Comparison of ENCODE assay signal across 8 cellular contexts in the genomic region with DNA sequence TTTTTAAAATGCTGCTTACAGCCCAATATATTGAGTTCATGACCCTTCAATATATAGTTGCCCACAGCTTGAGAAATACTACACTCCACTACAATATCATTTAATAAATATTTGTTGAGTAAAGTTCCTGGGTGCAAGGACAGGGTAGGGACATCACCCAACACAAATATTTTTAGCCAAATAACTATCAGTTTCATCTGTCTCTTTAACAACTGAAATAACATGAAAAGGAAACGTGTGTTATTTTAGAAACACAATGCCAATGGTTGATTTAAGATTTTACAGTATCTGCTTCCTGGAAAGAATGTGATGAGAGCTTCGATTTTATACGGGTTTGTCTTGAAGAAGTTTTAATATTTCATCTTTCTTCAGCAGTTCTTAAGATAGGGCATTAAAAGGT.
A peak's percentile ranks its signal among the peaks of the same experiment; 100 is the strongest.
DNase-seq lines count a peak whose midpoint lies in the region; ATAC-seq, FAIRE-seq and TF ChIP-seq lines count a peak whose summit lies in the region.

No MANE protein-coding gene starts in this region.

- no peak for TF ChIP-seq POLR2A in HepG2 (IDR thresholded peaks at IDR 0.05; ENCODE audit: insufficient read depth in 1 of 2, low read depth in 2 of 2, low read length in 2 of 2)

- peak overlapping the region; percentile 26; the same call in 1 of the 2 replicates for H3K4me2 ChIP-seq in HepG2 (ENCODE audit: low read depth, low read length)

- 3% methylated on average over 3 of the region's 3 CpGs for WGBS in HepG2 (ENCODE audit: low lambda C conversion rate)
- WGBS in heart right ventricle, 2 donors = 31 to 32% methylated on average over 3 of the region's 3 CpGs

- TF ChIP-seq CTCF in Calu3 (IDR thresholded peaks at IDR 0.05; ENCODE audit: unreplicated experiment) = no peak
- no peak for TF ChIP-seq CTCF in HepG2 (CRISPR knock-in tag; IDR thresholded peaks at IDR 0.05)
- no peak for TF ChIP-seq CTCF in heart right ventricle (IDR thresholded peaks at IDR 0.05)

- BruUV-seq in Calu3 (replicated peaks; lab: Mats Ljungman, UMichigan) = no TSS peak
- BruUV-seq in HepG2 (replicated peaks; lab: Mats Ljungman, UMichigan) = no TSS peak

- CTCF ChIA-PET in Calu3 (lab: Charles Lee) = interaction anchor here (0.6 to 1.8 kb wide), 4 partner anchors 19 to 73 kb away, joined by 3 to 5 read pairs (median 4); partner anchors contain the start of gene CDV3
- CTCF ChIA-PET in HepG2 (lab: Yijun Ruan, JAX; ENCODE audit: low intra/inter-chr PET ratio, low total read pairs) = no interaction called here

- H3K4me1 Mint-ChIP-seq in Calu3 (ENCODE audit: low read depth, unreplicated experiment) = peaks cover 13% of the 10 kb centered on the region

- peak overlapping the region; percentile 50 for H3K27ac Mint-ChIP-seq in Calu3 (ENCODE audit: unreplicated experiment)

- H3K27me3 Mint-ChIP-seq in Calu3 (ENCODE audit: unreplicated experiment) = peaks cover 11% of the 10 kb centered on the region

- intact Hi-C loops in Calu3 (cut with micrococcal nuclease; ENCODE audit: unreplicated experiment) (no loop called here), HepG2 (cut with micrococcal nuclease; ENCODE audit: unreplicated experiment) (no loop called here), heart right ventricle (cut with DNase I) (no loop called here)

- no peak overlapping the region for H2AFZ ChIP-seq in HepG2 (ENCODE audit: low read length)

- H3K27me3 ChIP-seq in HepG2 (ENCODE audit: control insufficient read depth in 1 of 2, insufficient read depth in 2 of 2, low read length in 2 of 2) = peaks cover 0 to 9% of the 10 kb centered on the region in 2 experiments; a peak in 1 of 5 replicates
- H3K27me3 ChIP-seq in heart right ventricle = no peaks in the 10 kb centered on the region

- in situ Hi-C loops in HepG2 (cut with HindIII; ENCODE audit: extremely low pct_ligation_motif_present, low pct_unique_long_range_greater_than_20kb) = no loop called here

- H4K20me1 ChIP-seq in HepG2 (ENCODE audit: insufficient read depth, low read length) = no peaks in the 10 kb centered on the region

- no peak overlapping the region for H3K4me3 ChIP-seq in HepG2 (replicated peaks in 1 of 3; ENCODE audit: insufficient read depth in 1 of 3, low read depth in 2 of 3, low read length in 3 of 3)
- peak overlapping the region in 2 of 10 donors; percentile 5 to 20 for H3K4me3 ChIP-seq in heart right ventricle

- peak overlapping the region; percentile 2 for H3K4me3 Mint-ChIP-seq in Calu3 (ENCODE audit: low read depth, unreplicated experiment)

- no peak for TF ChIP-seq EP300 in HepG2 (IDR thresholded peaks at IDR 0.05; ENCODE audit: low read depth in 2 of 2, low read length in 2 of 2)
- TF ChIP-seq EP300 in HepG2 (CRISPR knock-in tag; IDR thresholded peaks at IDR 0.05; ENCODE audit: borderline replicate concordance) = no peak

- peaks cover 16% of the 10 kb centered on the region for H3K4me1 ChIP-seq in HepG2 (ENCODE audit: insufficient read depth, low read length)
- H3K4me1 ChIP-seq in heart right ventricle = peaks cover 0 to 18% (median 3%) of the 10 kb centered on the region in 9 donors

- H3K9me3 ChIP-seq in HepG2 (ENCODE audit: low read length) (no peaks in the 10 kb centered on the region), heart right ventricle (no peaks in the 10 kb centered on the region)

- POLR2A ChIA-PET in HepG2 (lab: Yijun Ruan, JAX) = no interaction called here

- H3K9ac ChIP-seq in HepG2 (ENCODE audit: insufficient read depth, low read depth, low read length) = no peak overlapping the region

- DNase-seq in Calu3 (no peak), HepG2 (ENCODE audit: low spot score) (no peak), dedifferentiated amniotic fluid mesenchymal stem cell (ENCODE audit: extremely low spot score) (no peak), putamen (ENCODE audit: low spot score) (no peak), T-helper 9 cell (no peak), heart right ventricle (no peak)

- TF ChIP-seq RAD21 in HepG2 (CRISPR knock-in tag; IDR thresholded peaks at IDR 0.05) = no peak

- H3K79me2 ChIP-seq in HepG2 (ENCODE audit: insufficient read depth, low read length) = no peaks in the 10 kb centered on the region

- no peak for FAIRE-seq in HepG2 (lab: Jason Lieb, UNC)

- peak; percentile 29 for ATAC-seq in GM21526 (IDR thresholded peaks at IDR 0.05; ENCODE audit: low FRiP score, unreplicated experiment)
- ATAC-seq in HG03558 (IDR thresholded peaks at IDR 0.05; ENCODE audit: extremely low read depth, unreplicated experiment) = peak; percentile 20
- ATAC-seq in HepG2 = no peak
- ATAC-seq in heart right ventricle = no peak

- H3K36me3 ChIP-seq in HepG2 (replicated peaks in 1 of 2; ENCODE audit: control insufficient read depth in 1 of 2, insufficient read depth in 2 of 2, low read length in 2 of 2) (no peaks in the 10 kb centered on the region), heart right ventricle (no peaks in the 10 kb centered on the region)

- no peaks in the 10 kb centered on the region for H3K36me3 Mint-ChIP-seq in Calu3 (ENCODE audit: insufficient read depth, unreplicated experiment)

- H3K27ac ChIP-seq in HepG2 (ENCODE audit: extremely low read length, insufficient read depth, low read length) (no peak overlapping the region), heart right ventricle (peak overlapping the region in 5 of 10 donors; percentile 0 to 82 (median 32))

- H3K9me3 Mint-ChIP-seq in Calu3 (ENCODE audit: low read depth, unreplicated experiment) = no peaks in the 10 kb centered on the region

TF ChIP-seq in HepG2, 621 proteins besides CTCF, POLR2A, EP300 and RAD21:
- TF ChIP-seq GMEB2 (CRISPR knock-in tag; IDR thresholded peaks at IDR 0.05; ENCODE audit: low read depth) (no peak), KDM4B (CRISPR knock-in tag; IDR thresholded peaks at IDR 0.05) (no peak), ZFAT (CRISPR knock-in tag; conservative IDR thresholded peaks at IDR 0.05) (no peak), ZNF260 (CRISPR knock-in tag; IDR thresholded peaks at IDR 0.05; ENCODE audit: borderline replicate concordance, low read depth) (no peak), TBP (CRISPR knock-in tag; IDR thresholded peaks at IDR 0.05) (no peak), ZNF30 (CRISPR knock-in tag; IDR thresholded peaks at IDR 0.05) (no peak), E2F5 (CRISPR knock-in tag; conservative IDR thresholded peaks at IDR 0.05) (no peak), ATF1 (CRISPR knock-in tag; IDR thresholded peaks at IDR 0.05) (no peak)
- TF ChIP-seq, protein P1, sequence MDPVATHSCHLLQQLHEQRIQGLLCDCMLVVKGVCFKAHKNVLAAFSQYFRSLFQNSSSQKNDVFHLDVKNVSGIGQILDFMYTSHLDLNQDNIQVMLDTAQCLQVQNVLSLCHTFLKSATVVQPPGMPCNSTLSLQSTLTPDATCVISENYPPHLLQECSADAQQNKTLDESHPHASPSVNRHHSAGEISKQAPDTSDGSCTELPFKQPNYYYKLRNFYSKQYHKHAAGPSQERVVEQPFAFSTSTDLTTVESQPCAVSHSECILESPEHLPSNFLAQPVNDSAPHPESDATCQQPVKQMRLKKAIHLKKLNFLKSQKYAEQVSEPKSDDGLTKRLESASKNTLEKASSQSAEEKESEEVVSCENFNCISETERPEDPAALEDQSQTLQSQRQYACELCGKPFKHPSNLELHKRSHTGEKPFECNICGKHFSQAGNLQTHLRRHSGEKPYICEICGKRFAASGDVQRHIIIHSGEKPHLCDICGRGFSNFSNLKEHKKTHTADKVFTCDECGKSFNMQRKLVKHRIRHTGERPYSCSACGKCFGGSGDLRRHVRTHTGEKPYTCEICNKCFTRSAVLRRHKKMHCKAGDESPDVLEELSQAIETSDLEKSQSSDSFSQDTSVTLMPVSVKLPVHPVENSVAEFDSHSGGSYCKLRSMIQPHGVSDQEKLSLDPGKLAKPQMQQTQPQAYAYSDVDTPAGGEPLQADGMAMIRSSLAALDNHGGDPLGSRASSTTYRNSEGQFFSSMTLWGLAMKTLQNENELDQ (CRISPR knock-in tag; IDR thresholded peaks at IDR 0.05; ENCODE audit: borderline replicate concordance) = no peak
- TF ChIP-seq, protein P2, sequence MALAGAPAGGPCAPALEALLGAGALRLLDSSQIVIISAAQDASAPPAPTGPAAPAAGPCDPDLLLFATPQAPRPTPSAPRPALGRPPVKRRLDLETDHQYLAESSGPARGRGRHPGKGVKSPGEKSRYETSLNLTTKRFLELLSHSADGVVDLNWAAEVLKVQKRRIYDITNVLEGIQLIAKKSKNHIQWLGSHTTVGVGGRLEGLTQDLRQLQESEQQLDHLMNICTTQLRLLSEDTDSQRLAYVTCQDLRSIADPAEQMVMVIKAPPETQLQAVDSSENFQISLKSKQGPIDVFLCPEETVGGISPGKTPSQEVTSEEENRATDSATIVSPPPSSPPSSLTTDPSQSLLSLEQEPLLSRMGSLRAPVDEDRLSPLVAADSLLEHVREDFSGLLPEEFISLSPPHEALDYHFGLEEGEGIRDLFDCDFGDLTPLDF (CRISPR knock-in tag; IDR thresholded peaks at IDR 0.05) = no peak
- TF ChIP-seq, protein P3, sequence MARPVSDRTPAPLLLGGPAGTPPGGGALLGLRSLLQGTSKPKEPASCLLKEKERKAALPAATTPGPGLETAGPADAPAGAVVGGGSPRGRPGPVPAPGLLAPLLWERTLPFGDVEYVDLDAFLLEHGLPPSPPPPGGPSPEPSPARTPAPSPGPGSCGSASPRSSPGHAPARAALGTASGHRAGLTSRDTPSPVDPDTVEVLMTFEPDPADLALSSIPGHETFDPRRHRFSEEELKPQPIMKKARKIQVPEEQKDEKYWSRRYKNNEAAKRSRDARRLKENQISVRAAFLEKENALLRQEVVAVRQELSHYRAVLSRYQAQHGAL (CRISPR knock-in tag; IDR thresholded peaks at IDR 0.05; ENCODE audit: not compliant biosample characterization) = no peak

Comparison
In these comparisons a context has a peak if more than half of its experiments do, and no peak if none do; other contexts are left out.
1. ATAC-seq: peak in GM21526 (single experiment) and HG03558 (single experiment); none in HepG2 (single experiment) and heart right ventricle (0 of 8).